In the genomic region with DNA sequence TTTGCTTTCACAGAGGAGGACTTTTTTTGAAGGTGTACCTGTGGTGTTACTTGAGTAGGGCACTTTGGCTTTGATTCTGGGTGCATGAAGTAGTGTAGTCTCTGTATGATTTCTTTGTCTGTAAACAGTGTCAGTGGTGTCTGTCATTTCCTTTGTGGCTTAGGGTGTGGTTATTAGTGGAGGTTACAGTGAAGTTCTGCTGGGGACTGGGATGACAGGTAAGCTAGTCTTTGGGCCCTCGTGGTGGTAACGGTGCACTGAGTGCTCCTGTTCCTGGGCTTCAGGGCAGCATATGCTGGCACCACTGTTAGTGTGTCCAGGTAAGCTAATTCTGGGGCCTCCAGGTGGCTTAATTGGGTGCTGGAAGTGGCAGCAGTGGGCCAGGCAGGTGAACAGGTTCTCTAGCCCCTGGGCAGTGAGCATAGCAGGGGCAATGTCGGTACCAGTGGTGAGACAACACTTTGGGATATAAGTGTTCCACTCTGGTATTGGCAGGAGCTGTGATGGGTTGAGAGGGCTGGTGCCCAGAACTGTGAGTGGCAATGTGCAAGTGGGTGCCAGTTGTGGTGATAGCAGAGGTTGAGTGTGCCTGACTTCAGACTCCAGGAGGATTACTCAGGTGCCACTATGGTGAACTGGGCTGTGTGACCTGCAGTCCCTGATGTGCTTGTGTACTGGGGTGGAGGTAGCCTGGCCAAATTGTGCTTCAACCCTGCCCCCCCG, we compare ENCODE assay signal across 18 cellular contexts.
A peak's percentile ranks its signal among the peaks of the same experiment; 100 is the strongest.
DNase-seq lines count a peak whose midpoint lies in the region; ATAC-seq, FAIRE-seq and TF ChIP-seq lines count a peak whose summit lies in the region.
"Had no signal": no experiment of that assay in that cellular context is flagged by ENCODE, and none has a peak within 500 bp of the region (broad histone marks: within the 10 kb centered on the region; RNA-seq: fewer than 3 reads in every experiment).

No MANE protein-coding gene starts in this region.

- no peak for FAIRE-seq in H54 (lab: Jason Lieb, UNC)
- FAIRE-seq: urothelium cell line had no signal

- H3K9me3 Mint-ChIP-seq in activated naive CD8-positive, alpha-beta T cell (ENCODE audit: low read depth): no peaks in the 10 kb centered on the region
- H3K9me3 Mint-ChIP-seq in activated naive CD8-positive, alpha-beta T cell treated with anti-CD3 and anti-CD28 coated beads, Interleukin-2, amount 50 U/mL, for 24 hours: peaks cover 6% of the 10 kb centered on the region
- H3K9me3 Mint-ChIP-seq in stimulated activated effector memory CD8-positive, alpha-beta T cell treated with anti-CD3 and anti-CD28 coated beads, Interleukin-12 subunit alpha, Interleukin-12 subunit beta, amount 100 ng/mL, for 72 hours: peaks cover 2% of the 10 kb centered on the region
- H3K9me3 Mint-ChIP-seq: dendritic cell treated with granulocyte-macrophage colony-stimulating factor and Interleukin-4, amounts not matched to agents 40 ng/mL and 50 ng/mL, for 4 days had no signal

- TF ChIP-seq CTCF in GM10266 (IDR thresholded peaks at IDR 0.05; ENCODE audit: control insufficient read depth, insufficient read depth, low read depth, missing control alignments): no peak

- TF ChIP-seq POLR2A in H54 (IDR thresholded peaks at IDR 0.05; ENCODE audit: low read depth, low read length): no peak

- no peak for ATAC-seq in activated naive CD8-positive, alpha-beta T cell treated with anti-CD3 and anti-CD28 coated beads, Interleukin-2, amount 50 U/mL, for 24 hours
- ATAC-seq in stimulated activated effector memory CD8-positive, alpha-beta T cell treated with anti-CD3 and anti-CD28 coated beads, Interleukin-12 subunit alpha, Interleukin-12 subunit beta, amount 100 ng/mL, for 72 hours: peak; percentile 85
- ATAC-seq: Right ventricle myocardium inferior had no signal

- peak overlapping the region; percentile 88 for H3K27ac Mint-ChIP-seq in activated naive CD8-positive, alpha-beta T cell
- H3K27ac Mint-ChIP-seq in activated naive CD8-positive, alpha-beta T cell treated with anti-CD3 and anti-CD28 coated beads, Interleukin-2, amount 50 U/mL, for 24 hours: no peak overlapping the region
- peak overlapping the region; percentile 59 for H3K27ac Mint-ChIP-seq in stimulated activated effector memory CD8-positive, alpha-beta T cell treated with anti-CD3 and anti-CD28 coated beads, Interleukin-12 subunit alpha, Interleukin-12 subunit beta, amount 100 ng/mL, for 72 hours
- H3K27ac Mint-ChIP-seq: dendritic cell treated with granulocyte-macrophage colony-stimulating factor and Interleukin-4, amounts not matched to agents 40 ng/mL and 50 ng/mL, for 4 days had no signal

- no peaks in the 10 kb centered on the region for H3K36me3 Mint-ChIP-seq in activated naive CD8-positive, alpha-beta T cell
- H3K36me3 Mint-ChIP-seq in activated naive CD8-positive, alpha-beta T cell treated with anti-CD3 and anti-CD28 coated beads, Interleukin-2, amount 50 U/mL, for 24 hours (ENCODE audit: low read depth): no peaks in the 10 kb centered on the region
- no peaks in the 10 kb centered on the region for H3K36me3 Mint-ChIP-seq in stimulated activated effector memory CD8-positive, alpha-beta T cell treated with anti-CD3 and anti-CD28 coated beads, Interleukin-12 subunit alpha, Interleukin-12 subunit beta, amount 100 ng/mL, for 72 hours

- H3K27me3 Mint-ChIP-seq in activated naive CD8-positive, alpha-beta T cell: no peaks in the 10 kb centered on the region
- no peaks in the 10 kb centered on the region for H3K27me3 Mint-ChIP-seq in activated naive CD8-positive, alpha-beta T cell treated with anti-CD3 and anti-CD28 coated beads, Interleukin-2, amount 50 U/mL, for 24 hours
- H3K27me3 Mint-ChIP-seq: dendritic cell treated with granulocyte-macrophage colony-stimulating factor and Interleukin-4, amounts not matched to agents 40 ng/mL and 50 ng/mL, for 4 days had no signal

- H3K4me3 Mint-ChIP-seq in activated naive CD8-positive, alpha-beta T cell: peak overlapping the region; percentile 77
- H3K4me3 Mint-ChIP-seq in activated naive CD8-positive, alpha-beta T cell treated with anti-CD3 and anti-CD28 coated beads, Interleukin-2, amount 50 U/mL, for 24 hours: no peak overlapping the region
- H3K4me3 Mint-ChIP-seq in stimulated activated effector memory CD8-positive, alpha-beta T cell treated with anti-CD3 and anti-CD28 coated beads, Interleukin-12 subunit alpha, Interleukin-12 subunit beta, amount 100 ng/mL, for 72 hours: peak overlapping the region; percentile 51
- H3K4me3 Mint-ChIP-seq: dendritic cell treated with granulocyte-macrophage colony-stimulating factor and Interleukin-4, amounts not matched to agents 40 ng/mL and 50 ng/mL, for 4 days had no signal

- H3K4me1 Mint-ChIP-seq in activated naive CD8-positive, alpha-beta T cell (ENCODE audit: low read depth): peaks cover 62% of the 10 kb centered on the region
- H3K4me1 Mint-ChIP-seq in activated naive CD8-positive, alpha-beta T cell treated with anti-CD3 and anti-CD28 coated beads, Interleukin-2, amount 50 U/mL, for 24 hours: peaks cover 46% of the 10 kb centered on the region
- H3K4me1 Mint-ChIP-seq in stimulated activated effector memory CD8-positive, alpha-beta T cell treated with anti-CD3 and anti-CD28 coated beads, Interleukin-12 subunit alpha, Interleukin-12 subunit beta, amount 100 ng/mL, for 72 hours: peaks cover 44% of the 10 kb centered on the region

- no peak for DNase-seq in activated naive CD8-positive, alpha-beta T cell treated with anti-CD3 and anti-CD28 coated beads, Interleukin-2, amount 50 U/mL, for 24 hours
- peak in 4 of 5 donors; percentile 31 to 71 (median 34) for DNase-seq in T-helper 1 cell
- peak; percentile 70 for DNase-seq in activated effector memory CD4-positive, alpha-beta T cell treated with anti-CD3 and anti-CD28 coated beads, Interleukin-2, amount 50 U/mL, for 16 hours
- no peak for DNase-seq in stimulated activated effector memory CD8-positive, alpha-beta T cell treated with anti-CD3 and anti-CD28 coated beads, Interleukin-12 subunit alpha, Interleukin-12 subunit beta, amount 100 ng/mL, for 72 hours (ENCODE audit: low spot score in 2 of 2)
- DNase-seq in GM10266 (ENCODE audit: extremely low spot score): no peak
- DNase-seq in H54 (ENCODE audit: insufficient read length, low spot score): no peak
- no peak for DNase-seq in OCI-M2 (lab: John Stamatoyannopoulos, UW; ENCODE audit: unreplicated experiment)
- DNase-seq: amygdala; mesendoderm; NCI-H187; NCI-H526; posterior cingulate gyrus; stimulated activated CD8-positive, alpha-beta memory T cell treated with anti-CD3 and anti-CD28 coated beads, Interleukin-4, amount 100 ng/mL, for 48 hours; WERI-Rb-1 had no signal

Comparison
In these comparisons a context has a peak if more than half of its experiments do, and no peak if none do; other contexts are left out.
1. DNase-seq: peak in T-helper 1 cell (4 of 5) and activated effector memory CD4-positive, alpha-beta T cell treated with anti-CD3 and anti-CD28 coated beads, Interleukin-2, amount 50 U/mL, for 16 hours (single experiment); none in activated naive CD8-positive, alpha-beta T cell treated with anti-CD3 and anti-CD28 coated beads, Interleukin-2, amount 50 U/mL, for 24 hours (single experiment), stimulated activated effector memory CD8-positive, alpha-beta T cell treated with anti-CD3 and anti-CD28 coated beads, Interleukin-12 subunit alpha, Interleukin-12 subunit beta, amount 100 ng/mL, for 72 hours (0 of 2), GM10266 (single experiment), H54 (single experiment) and OCI-M2 (single experiment).